Comparison of ENCODE assay signal across 19 cellular contexts in genomic region chr4:59838236-59838635, GRCh38.
DNase-seq lines count a peak whose midpoint lies in the region; ATAC-seq and TF ChIP-seq lines count a peak whose summit lies in the region.
"Had no signal": no experiment of that assay in that cellular context is flagged by ENCODE, and none has a peak within 500 bp of the region (broad histone marks: within the 10 kb centered on the region; RNA-seq: fewer than 3 reads in every experiment).

No MANE protein-coding gene starts in this region.

- H2AFZ ChIP-seq in neural progenitor cell (replicated peaks), result no peak overlapping the region

- peak overlapping the region; percentile 4 for H3K4me3 ChIP-seq in neural progenitor cell
- H3K4me3 ChIP-seq: A549; BLaER1 treated with 17β-estradiol and CSF1 and Interleukin-3, amounts not matched to agents 10 nM and 100 nM had no signal

- H3K27ac ChIP-seq in neural progenitor cell (peak overlapping the region; percentile 72), foreskin keratinocyte (no peak overlapping the region)
- H3K27ac ChIP-seq: 22Rv1; A549; BLaER1 treated with 17β-estradiol and CSF1 and Interleukin-3, amounts not matched to agents 10 nM and 100 nM; C4-2B had no signal

- ATAC-seq in foreskin keratinocyte, result no peak
- no peak for ATAC-seq in stimulated activated effector memory CD8-positive, alpha-beta T cell treated with anti-CD3 and anti-CD28 coated beads, Interleukin-12 subunit alpha, Interleukin-12 subunit beta, amount 100 ng/mL, for 72 hours
- ATAC-seq: A549; CD8-positive, alpha-beta T cell had no signal

- H3K27ac Mint-ChIP-seq in neural progenitor cell, result no peak overlapping the region
- H3K27ac Mint-ChIP-seq in stimulated activated effector memory CD8-positive, alpha-beta T cell treated with anti-CD3 and anti-CD28 coated beads, Interleukin-12 subunit alpha, Interleukin-12 subunit beta, amount 100 ng/mL, for 72 hours, result no peak overlapping the region
- H3K27ac Mint-ChIP-seq: B cell; CD4-positive, alpha-beta T cell; CD8-positive, alpha-beta T cell had no signal

- H3K4me2 ChIP-seq in neural progenitor cell, result peak overlapping the region; percentile 44
- H3K4me2 ChIP-seq: A549; BLaER1 treated with 17β-estradiol and CSF1 and Interleukin-3, amounts not matched to agents 10 nM and 100 nM had no signal

- peaks cover 13% of the 10 kb centered on the region for H3K4me1 Mint-ChIP-seq in neural progenitor cell
- no peaks in the 10 kb centered on the region for H3K4me1 Mint-ChIP-seq in stimulated activated effector memory CD8-positive, alpha-beta T cell treated with anti-CD3 and anti-CD28 coated beads, Interleukin-12 subunit alpha, Interleukin-12 subunit beta, amount 100 ng/mL, for 72 hours
- H3K4me1 Mint-ChIP-seq: B cell had no signal

- no peaks in the 10 kb centered on the region for H4K20me1 ChIP-seq in neural progenitor cell (ENCODE audit: low read depth)
- H4K20me1 ChIP-seq: BLaER1 treated with 17β-estradiol and CSF1 and Interleukin-3, amounts not matched to agents 10 nM and 100 nM had no signal

- no peaks in the 10 kb centered on the region for H3K36me3 ChIP-seq in neural progenitor cell
- H3K36me3 ChIP-seq: BLaER1 treated with 17β-estradiol and CSF1 and Interleukin-3, amounts not matched to agents 10 nM and 100 nM had no signal

- no peak overlapping the region for H3K9ac ChIP-seq in neural progenitor cell
- H3K9ac ChIP-seq: BLaER1 treated with 17β-estradiol and CSF1 and Interleukin-3, amounts not matched to agents 10 nM and 100 nM had no signal

- no peaks in the 10 kb centered on the region for H3K27me3 ChIP-seq in neural progenitor cell
- H3K27me3 ChIP-seq in foreskin keratinocyte, result no peaks in the 10 kb centered on the region
- H3K27me3 ChIP-seq: BLaER1 treated with 17β-estradiol and CSF1 and Interleukin-3, amounts not matched to agents 10 nM and 100 nM had no signal

- peaks cover 14% of the 10 kb centered on the region for H3F3A ChIP-seq in neural progenitor cell (ENCODE audit: low read depth)

- no peak for TF ChIP-seq CTCF in neural progenitor cell (IDR thresholded peaks at IDR 0.05)
- TF ChIP-seq CTCF in foreskin keratinocyte (conservative IDR thresholded peaks at IDR 0.05), result no peak

- H3K27me3 Mint-ChIP-seq in neural progenitor cell (ENCODE audit: insufficient read depth, low read depth), result peaks cover 3% of the 10 kb centered on the region
- H3K27me3 Mint-ChIP-seq: B cell; CD4-positive, alpha-beta T cell had no signal

- H3K79me2 ChIP-seq in neural progenitor cell (ENCODE audit: low read depth), result no peaks in the 10 kb centered on the region

- H3K4me1 ChIP-seq in neural progenitor cell (peaks cover 26% of the 10 kb centered on the region), foreskin keratinocyte (peaks cover 3% of the 10 kb centered on the region)
- H3K4me1 ChIP-seq: A549; BLaER1 treated with 17β-estradiol and CSF1 and Interleukin-3, amounts not matched to agents 10 nM and 100 nM; Caco-2 had no signal

- no peak overlapping the region for H3K4me3 Mint-ChIP-seq in neural progenitor cell
- no peak overlapping the region for H3K4me3 Mint-ChIP-seq in stimulated activated effector memory CD8-positive, alpha-beta T cell treated with anti-CD3 and anti-CD28 coated beads, Interleukin-12 subunit alpha, Interleukin-12 subunit beta, amount 100 ng/mL, for 72 hours
- H3K4me3 Mint-ChIP-seq: B cell; CD4-positive, alpha-beta T cell; CD8-positive, alpha-beta T cell had no signal

- peaks cover 8% of the 10 kb centered on the region for H3K9me3 Mint-ChIP-seq in neural progenitor cell
- peaks cover 14% of the 10 kb centered on the region for H3K9me3 Mint-ChIP-seq in stimulated activated effector memory CD8-positive, alpha-beta T cell treated with anti-CD3 and anti-CD28 coated beads, Interleukin-12 subunit alpha, Interleukin-12 subunit beta, amount 100 ng/mL, for 72 hours

- DNase-seq in D341Med (ENCODE audit: low spot score) (peak; percentile 43), NCI-H524 treated with DMSO at 0.1 percent for 48 hours (lab: John Stamatoyannopoulos, UW) (peak; percentile 74), NCI-H82 treated with DMSO at 0.1 percent for 48 hours (lab: John Stamatoyannopoulos, UW; ENCODE audit: unreplicated experiment) (peak; percentile 65), neural progenitor cell (ENCODE audit: low spot score) (peak; percentile 54), foreskin keratinocyte (no peak), occipital lobe (lab: John Stamatoyannopoulos, UW) (no peak)
- DNase-seq in stimulated activated effector memory CD8-positive, alpha-beta T cell treated with anti-CD3 and anti-CD28 coated beads, Interleukin-12 subunit alpha, Interleukin-12 subunit beta, amount 100 ng/mL, for 72 hours (ENCODE audit: low spot score in 2 of 2), result no peak
- DNase-seq: AML-193; Caco-2; Calu3; CD4-positive, alpha-beta T cell; CD8-positive, alpha-beta T cell; DMS79 treated with DMSO at 0.1 percent for 48 hours; GF-D8 had no signal

- no peaks in the 10 kb centered on the region for H3K36me3 Mint-ChIP-seq in neural progenitor cell
- no peaks in the 10 kb centered on the region for H3K36me3 Mint-ChIP-seq in stimulated activated effector memory CD8-positive, alpha-beta T cell treated with anti-CD3 and anti-CD28 coated beads, Interleukin-12 subunit alpha, Interleukin-12 subunit beta, amount 100 ng/mL, for 72 hours
- H3K36me3 Mint-ChIP-seq: CD8-positive, alpha-beta T cell had no signal

- peaks cover 6% of the 10 kb centered on the region for H3K9me3 ChIP-seq in neural progenitor cell (ENCODE audit: low read depth)
- H3K9me3 ChIP-seq: A549; BLaER1 treated with 17β-estradiol and CSF1 and Interleukin-3, amounts not matched to agents 10 nM and 100 nM; Caco-2 had no signal

Comparison
In these comparisons a context has a peak if more than half of its experiments do, and no peak if none do; other contexts are left out.
1. DNase-seq: peak in D341Med (single experiment), NCI-H524 treated with DMSO at 0.1 percent for 48 hours (single experiment), NCI-H82 treated with DMSO at 0.1 percent for 48 hours (single experiment) and neural progenitor cell (single experiment); none in foreskin keratinocyte (0 of 2), stimulated activated effector memory CD8-positive, alpha-beta T cell treated with anti-CD3 and anti-CD28 coated beads, Interleukin-12 subunit alpha, Interleukin-12 subunit beta, amount 100 ng/mL, for 72 hours (0 of 2) and occipital lobe (single experiment).